ENCODE assay signal across 36 cellular contexts in genomic region chr22:34841911-34842310, GRCh38.
DNase-seq lines count a peak whose midpoint lies in the region; ATAC-seq, FAIRE-seq and TF ChIP-seq lines count a peak whose summit lies in the region.
"Had no signal": no experiment of that assay in that cellular context is flagged by ENCODE, and none has a peak within 500 bp of the region (broad histone marks: within the 10 kb centered on the region; RNA-seq: fewer than 3 reads in every experiment).

No MANE protein-coding gene starts in this region.

- H3K27ac ChIP-seq in hepatocyte, result no peak overlapping the region
- H3K27ac ChIP-seq: A549, lower lobe of right lung, right atrium auricular region, thoracic aorta, WERI-Rb-1 had no signal

- no peaks in the 10 kb centered on the region for H3K36me3 ChIP-seq in hepatocyte (replicated peaks; ENCODE audit: insufficient read depth, low read depth)
- H3K36me3 ChIP-seq: lower lobe of right lung, right atrium auricular region, thoracic aorta, WERI-Rb-1 had no signal

- peaks cover 29% of the 10 kb centered on the region for H3K4me1 Mint-ChIP-seq in nephron

- no peaks in the 10 kb centered on the region for H3K9me3 ChIP-seq in hepatocyte (ENCODE audit: low read depth)
- H3K9me3 ChIP-seq: A549, lower lobe of right lung, right atrium auricular region, thoracic aorta had no signal

- TF ChIP-seq CTCF in hepatocyte (IDR thresholded peaks at IDR 0.05; ENCODE audit: poor library complexity) (no peak), nephron (IDR thresholded peaks at IDR 0.05; ENCODE audit: unreplicated experiment in 3 of 3) (no peak), GM20000 (IDR thresholded peaks at IDR 0.05; ENCODE audit: extremely low read depth, missing control alignments) (no peak)

- peaks cover 6% of the 10 kb centered on the region for H3K4me1 ChIP-seq in hepatocyte (ENCODE audit: insufficient read depth)
- H3K4me1 ChIP-seq: A549, lower lobe of right lung, right atrium auricular region had no signal

- no peaks in the 10 kb centered on the region for H3K27me3 ChIP-seq in hepatocyte
- H3K27me3 ChIP-seq: right atrium auricular region had no signal

- FAIRE-seq in RCC 7860 (lab: Jason Lieb, UNC), result no peak
- FAIRE-seq: A549, D721Med, GM12878 had no signal

- peaks cover 4% of the 10 kb centered on the region for H3K9me3 Mint-ChIP-seq in nephron

- H3K36me3 Mint-ChIP-seq in nephron (ENCODE audit: low read depth), result no peaks in the 10 kb centered on the region
- H3K36me3 Mint-ChIP-seq: activated naive CD8-positive, alpha-beta T cell had no signal

- WGBS in hepatocyte (ENCODE audit: low lambda C conversion rate, missing lambda C conversion rate), result 60% methylated on average over 4 of the region's 4 CpGs

- no peak overlapping the region for H3K4me3 ChIP-seq in hepatocyte
- H3K4me3 ChIP-seq: A549, GM12878, lower lobe of right lung, right atrium auricular region, thoracic aorta had no signal

- no peaks in the 10 kb centered on the region for H4K20me1 ChIP-seq in hepatocyte (ENCODE audit: insufficient read depth, poor library complexity, severe bottlenecking)

- peak overlapping the region; percentile 1 to 27 (median 10) for H3K27ac Mint-ChIP-seq in nephron
- H3K27ac Mint-ChIP-seq: activated naive CD8-positive, alpha-beta T cell; CD4-positive, alpha-beta T cell; stimulated activated naive CD8-positive, alpha-beta T cell treated with anti-CD3 and anti-CD28 coated beads, Interleukin-15, Interleukin-2, amounts not matched to agents 100 ng/mL and 50 ng/mL, for 24 hours had no signal

- H3K4me2 ChIP-seq in hepatocyte, result peak overlapping the region; percentile 32
- H3K4me2 ChIP-seq: A549 had no signal

- DNase-seq in ELF-1 (ENCODE audit: low read depth, low spot score), result peak; percentile 15
- DNase-seq in RCC 7860 (ENCODE audit: low spot score), result peak; percentile 30
- no peak for DNase-seq in hepatocyte (ENCODE audit: low spot score)
- no peak for DNase-seq in GM20000 (ENCODE audit: low spot score)
- DNase-seq in D341Med (ENCODE audit: low spot score), result no peak
- DNase-seq: activated CD4-positive, alpha-beta T cell treated with anti-CD3 and anti-CD28 coated beads for 48 hours; activated CD8-positive, alpha-beta memory T cell treated with anti-CD3 and anti-CD28 coated beads for 24 hours; activated effector memory CD4-positive, alpha-beta T cell treated with Interleukin-2 at 50 U/mL for 16 hours; activated T-cell treated with anti-CD3 and anti-CD28 coated beads for 4 hours; AML-193; anterior cingulate cortex; CD4-positive, alpha-beta T cell; glutamatergic neuron; HCEC 1CT; IMR-90; lower lobe of right lung; NCI-H146; NCI-H2107; posterior cingulate gyrus; SIG-M5; stimulated activated CD4-positive, alpha-beta T cell treated with anti-CD3 and anti-CD28 coated beads, Interleukin-1b, Interleukin-23, amount 100 ng/mL, for 48 hours; stimulated activated CD8-positive, alpha-beta memory T cell treated with anti-CD3 and anti-CD28 coated beads, Interleukin-4, amount 100 ng/mL, for 48 hours; T1000 had no signal

- no peaks in the 10 kb centered on the region for H3K9me2 ChIP-seq in hepatocyte (replicated peaks; ENCODE audit: insufficient read depth)

- peaks cover 16% of the 10 kb centered on the region for H3K27me3 Mint-ChIP-seq in nephron (ENCODE audit: low read depth)

- H2AFZ ChIP-seq in hepatocyte, result no peak overlapping the region

- no peak overlapping the region for H3K4me3 Mint-ChIP-seq in nephron
- H3K4me3 Mint-ChIP-seq: activated naive CD8-positive, alpha-beta T cell; CD4-positive, alpha-beta T cell; neural crest cell; stimulated activated naive CD8-positive, alpha-beta T cell treated with anti-CD3 and anti-CD28 coated beads, Interleukin-15, Interleukin-2, amounts not matched to agents 100 ng/mL and 50 ng/mL, for 24 hours had no signal

- no peak for ATAC-seq in HG03457 (IDR thresholded peaks at IDR 0.05; ENCODE audit: unreplicated experiment)
- no peak for ATAC-seq in HG02588 (IDR thresholded peaks at IDR 0.05; ENCODE audit: unreplicated experiment)
- ATAC-seq: A549, GM12878, lower lobe of right lung, Panc1 had no signal

- no peaks in the 10 kb centered on the region for H3K79me2 ChIP-seq in hepatocyte

Comparison
In these comparisons a context has a peak if more than half of its experiments do, and no peak if none do; other contexts are left out.
1. DNase-seq: peak in ELF-1 (single experiment) and RCC 7860 (single experiment); none in hepatocyte (single experiment), GM20000 (single experiment) and D341Med (single experiment).